In genomic region chr18:76489081-76489480, GRCh38 we compare ENCODE assay signal across 17 cellular contexts. TPM values are rescaled to one million over a fixed set of nuclear protein-coding genes. Genes with fewer than 3 reads are reported as not detected.
DNase-seq lines count a peak whose midpoint lies in the region; ATAC-seq and TF ChIP-seq lines count a peak whose summit lies in the region.
"Had no signal": no experiment of that assay in that cellular context is flagged by ENCODE, and none has a peak within 500 bp of the region (broad histone marks: within the 10 kb centered on the region; RNA-seq: fewer than 3 reads in every experiment).

No MANE protein-coding gene starts in this region.

- dilution Hi-C loops in mammary epithelial cell (cut with HindIII; ENCODE audit: low sequenced_read_pairs): loop anchor here (5.0 kb wide), 1 partner anchor 133 kb away; no protein-coding TSS in a partner anchor

- H3K9ac ChIP-seq in mammary epithelial cell (ENCODE audit: insufficient read depth, low read length) (no peak overlapping the region), endocrine pancreas (ENCODE audit: control insufficient read depth, insufficient read depth, low read length) (no peak overlapping the region)

- no peak overlapping the region for H3K27ac Mint-ChIP-seq in neural crest cell (ENCODE audit: unreplicated experiment)
- H3K27ac Mint-ChIP-seq: activated CD8-positive, alpha-beta T cell treated with anti-CD3 and anti-CD28 coated beads, Interleukin-2, amount 10 ng/mL, durations not matched to agents 7 days and 5 days had no signal

- H3K27ac ChIP-seq in mammary epithelial cell (ENCODE audit: insufficient read depth, low read depth, low read length) (no peak overlapping the region), breast epithelium (no peak overlapping the region)
- H3K27ac ChIP-seq: SJCRH30 had no signal

- peak overlapping the region; percentile 42 for H3K4me2 ChIP-seq in mammary epithelial cell (ENCODE audit: insufficient read depth, low read depth, low read length)

- POLR2A ChIA-PET in HEK293T (lab: Yijun Ruan, JAX): interaction anchor here (0.9 kb wide), 1 partner anchor 81 kb away, joined by 3 read pairs; no protein-coding TSS in a partner anchor

- intact Hi-C loops in mammary epithelial cell (cut with micrococcal nuclease): no loop called here
- intact Hi-C loops in breast epithelium (cut with DNase I; ENCODE audit: low total_unique reads): no loop called here

- peaks cover 3% of the 10 kb centered on the region for H3K27me3 Mint-ChIP-seq in neural crest cell (ENCODE audit: low read depth)

- H3K4me1 Mint-ChIP-seq in neural crest cell: peaks cover 72% of the 10 kb centered on the region

- H3K9me3 Mint-ChIP-seq in neural crest cell: no peaks in the 10 kb centered on the region

- DNase-seq in mammary epithelial cell: no peak
- no peak for DNase-seq in breast epithelium (ENCODE audit: low spot score in 2 of 2)
- no peak for DNase-seq in neural crest cell (ENCODE audit: low read depth, low spot score)
- no peak for DNase-seq in HEK293T (ENCODE audit: extremely low spot score)
- DNase-seq in NCI-H748 (lab: John Stamatoyannopoulos, UW; ENCODE audit: unreplicated experiment): no peak
- no peak for DNase-seq in NCI-H82 (lab: John Stamatoyannopoulos, UW)
- DNase-seq: activated CD8-positive, alpha-beta T cell treated with anti-CD3 and anti-CD28 coated beads, Interleukin-2, amount 10 ng/mL, durations not matched to agents 7 days and 5 days; activated effector memory CD4-positive, alpha-beta T cell treated with Interleukin-2 at 50 U/mL for 16 hours; aorta; dorsolateral prefrontal cortex; islet precursor cell; MM.1S; SJCRH30; stimulated activated naive CD4-positive, alpha-beta T cell had no signal

- no peaks in the 10 kb centered on the region for H4K20me1 ChIP-seq in mammary epithelial cell (ENCODE audit: insufficient read depth, low read length)

- H3K79me2 ChIP-seq in mammary epithelial cell (ENCODE audit: insufficient read depth, low read length): peaks cover 73% of the 10 kb centered on the region

- H3K9me3 ChIP-seq in mammary epithelial cell (replicated peaks; ENCODE audit: insufficient read depth, low read length) (no peaks in the 10 kb centered on the region), breast epithelium (no peaks in the 10 kb centered on the region), endocrine pancreas (ENCODE audit: control insufficient read depth, low read length) (no peaks in the 10 kb centered on the region)
- H3K9me3 ChIP-seq: right atrium auricular region, SJCRH30 had no signal

- H3K4me3 Mint-ChIP-seq in neural crest cell: peak overlapping the region; percentile 98
- H3K4me3 Mint-ChIP-seq: activated CD8-positive, alpha-beta T cell treated with anti-CD3 and anti-CD28 coated beads, Interleukin-2, amount 10 ng/mL, durations not matched to agents 7 days and 5 days had no signal

- TF ChIP-seq CTCF in mammary epithelial cell (conservative IDR thresholded peaks at IDR 0.05 in 1 of 2, IDR thresholded peaks at IDR 0.05 in 1 of 2; ENCODE audit: extremely low read depth in 1 of 2, insufficient read depth in 1 of 2, low read depth in 1 of 2, low read length in 2 of 2) (no peak), breast epithelium (IDR thresholded peaks at IDR 0.05) (no peak), neural crest cell (conservative IDR thresholded peaks at IDR 0.05) (no peak)

- peaks cover 15% of the 10 kb centered on the region for H3K4me1 ChIP-seq in mammary epithelial cell (ENCODE audit: insufficient read depth, low read length)
- no peaks in the 10 kb centered on the region for H3K4me1 ChIP-seq in breast epithelium
- peaks cover 23% of the 10 kb centered on the region for H3K4me1 ChIP-seq in endocrine pancreas (ENCODE audit: control insufficient read depth, insufficient read depth, low read length)

- H3K36me3 ChIP-seq in mammary epithelial cell (ENCODE audit: insufficient read depth, low read length) (no peaks in the 10 kb centered on the region), breast epithelium (no peaks in the 10 kb centered on the region), endocrine pancreas (ENCODE audit: control insufficient read depth, insufficient read depth, low read length) (no peaks in the 10 kb centered on the region)
- H3K36me3 ChIP-seq: right atrium auricular region, SJCRH30 had no signal

- 70% methylated on average over 4 of the region's 4 CpGs for WGBS in mammary epithelial cell (ENCODE audit: low coverage, missing lambda C conversion rate)

- no peak for ATAC-seq in GM19463 (IDR thresholded peaks at IDR 0.05; ENCODE audit: unreplicated experiment)
- ATAC-seq: activated CD8-positive, alpha-beta T cell treated with anti-CD3 and anti-CD28 coated beads, Interleukin-2, amount 10 ng/mL, durations not matched to agents 7 days and 5 days had no signal

- no peaks in the 10 kb centered on the region for H3K36me3 Mint-ChIP-seq in neural crest cell (ENCODE audit: low read depth)

- TF ChIP-seq POLR2A in breast epithelium (IDR thresholded peaks at IDR 0.05): no peak

- H3K4me3 ChIP-seq in mammary epithelial cell (replicated peaks in 1 of 3; ENCODE audit: insufficient read depth in 1 of 3, low read depth in 2 of 3, low read length in 3 of 3) (no peak overlapping the region), breast epithelium (no peak overlapping the region), endocrine pancreas (ENCODE audit: control insufficient read depth, insufficient read depth, low read length) (peak overlapping the region; percentile 92)
- H3K4me3 ChIP-seq: right atrium auricular region, SJCRH30 had no signal

- no peak overlapping the region for H2AFZ ChIP-seq in mammary epithelial cell (ENCODE audit: low read depth, low read length)

- H3K27me3 ChIP-seq in mammary epithelial cell (ENCODE audit: insufficient read depth, low read length) (no peaks in the 10 kb centered on the region), breast epithelium (no peaks in the 10 kb centered on the region), endocrine pancreas (ENCODE audit: control insufficient read depth, insufficient read depth, low read length) (no peaks in the 10 kb centered on the region)
- H3K27me3 ChIP-seq: right atrium auricular region, SJCRH30 had no signal

- in situ Hi-C loops in mammary epithelial cell (cut with MboI; ENCODE audit: low sequenced_read_pairs in 2 of 2): loop anchor here in 1 of 2 donors (25.0 kb wide), 1 partner anchor 123 kb away; no protein-coding TSS in a partner anchor

- BruUV-seq in mammary epithelial cell (replicated peaks; lab: Mats Ljungman, UMichigan): no TSS peak

- CTCF ChIA-PET in mammary epithelial cell (lab: Charles Lee; ENCODE audit: low non-redundant PET): no interaction called here
- CTCF ChIA-PET in HEK293T (lab: Yijun Ruan, JAX): no interaction called here

TF ChIP-seq in HEK293T, 16 proteins besides CTCF, POLR2A, EP300 and RAD21:
- TF ChIP-seq TARDBP (IDR thresholded peaks at IDR 0.05): no peak
- TF ChIP-seq L3MBTL2 (conservative IDR thresholded peaks at IDR 0.05): no peak
- TF ChIP-seq SUZ12 (IDR thresholded peaks at IDR 0.05): no peak
- TF ChIP-seq FOXM1 (IDR thresholded peaks at IDR 0.05; ENCODE audit: borderline replicate concordance): no peak
- TF ChIP-seq HDGF (IDR thresholded peaks at IDR 0.05; ENCODE audit: borderline replicate concordance): no peak
- TF ChIP-seq LEF1 (IDR thresholded peaks at IDR 0.05; ENCODE audit: borderline replicate concordance): no peak

RNA-seq across cellular contexts. Expression of gene ZNF516, which starts 6.0 kb away (rescaled TPM):
- 10 to 100 TPM; 27.2 to 36.0 TPM for total RNA-seq in mammary epithelial cell
- polyA plus RNA-seq in mammary epithelial cell: 7.5 TPM
- polyA minus RNA-seq in mammary epithelial cell: 10.3 TPM
- 10 to 100 TPM; 12.0 to 33.4 (median 24.0) TPM for total RNA-seq in breast epithelium
- 90.7 and 91.2 TPM in 2 replicates for total RNA-seq in neural crest cell
